ENCODE assay signal across 1 cellular context in genomic region chr12:76879710-76880025, GRCh38.
TF ChIP-seq lines count a peak whose summit lies in the region.

No MANE protein-coding gene starts in this region.

TF ChIP-seq in H1, 55 proteins besides CTCF, POLR2A, EP300 and RAD21 (continued from another document):
- no peak for TF ChIP-seq E2F6 (IDR thresholded peaks at IDR 0.05)
